Comparison of ENCODE assay signal across 1 cellular context in the genomic region with DNA sequence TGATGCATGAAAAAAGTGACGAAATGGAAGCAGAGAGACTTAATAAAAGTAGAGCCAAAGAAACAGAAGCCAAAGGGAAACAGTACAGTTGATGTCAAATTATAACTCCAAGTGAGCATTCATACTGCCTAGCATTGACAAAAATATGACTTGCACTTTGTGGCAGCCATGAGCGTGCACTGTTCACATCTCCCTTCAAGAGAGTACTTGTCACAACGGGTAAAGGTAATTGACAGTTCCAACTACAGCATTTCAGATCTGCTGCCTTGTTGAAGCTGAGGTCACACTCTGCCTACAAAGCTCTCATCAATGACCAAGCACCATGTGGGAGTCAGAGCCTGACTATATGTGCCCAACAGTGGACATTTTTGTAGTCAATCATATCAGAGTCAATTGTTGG.
TF ChIP-seq lines count a peak whose summit lies in the region.

No MANE protein-coding gene starts in this region.

TF ChIP-seq in endothelial cell of umbilical vein, 7 proteins besides CTCF, POLR2A, EP300 and RAD21:
- no peak for TF ChIP-seq POLR2AphosphoS5 (IDR thresholded peaks at IDR 0.05; ENCODE audit: insufficient read depth, low read depth, low read length)
- no peak for TF ChIP-seq EZH2 (IDR thresholded peaks at IDR 0.05; ENCODE audit: borderline replicate concordance, low read depth, low read length, severe bottlenecking)
- no peak for TF ChIP-seq GATA2 (IDR thresholded peaks at IDR 0.05; ENCODE audit: insufficient read depth, insufficient read length, low read depth, low read length)
- no peak for TF ChIP-seq FOS (IDR thresholded peaks at IDR 0.05; ENCODE audit: borderline replicate concordance, insufficient read depth, low read length)
- TF ChIP-seq, protein P1, sequence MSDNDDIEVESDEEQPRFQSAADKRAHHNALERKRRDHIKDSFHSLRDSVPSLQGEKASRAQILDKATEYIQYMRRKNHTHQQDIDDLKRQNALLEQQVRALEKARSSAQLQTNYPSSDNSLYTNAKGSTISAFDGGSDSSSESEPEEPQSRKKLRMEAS (IDR thresholded peaks at IDR 0.05; ENCODE audit: insufficient read depth, insufficient read length) = no peak
- TF ChIP-seq MYC (IDR thresholded peaks at IDR 0.05; ENCODE audit: low read depth, low read length) = no peak
- TF ChIP-seq JUN (IDR thresholded peaks at IDR 0.05; ENCODE audit: borderline replicate concordance, insufficient read depth, insufficient read length, low read depth) = no peak
TF ChIP-seq in endothelial cell of umbilical vein: peak in this region for 0.
